In the genomic region with DNA sequence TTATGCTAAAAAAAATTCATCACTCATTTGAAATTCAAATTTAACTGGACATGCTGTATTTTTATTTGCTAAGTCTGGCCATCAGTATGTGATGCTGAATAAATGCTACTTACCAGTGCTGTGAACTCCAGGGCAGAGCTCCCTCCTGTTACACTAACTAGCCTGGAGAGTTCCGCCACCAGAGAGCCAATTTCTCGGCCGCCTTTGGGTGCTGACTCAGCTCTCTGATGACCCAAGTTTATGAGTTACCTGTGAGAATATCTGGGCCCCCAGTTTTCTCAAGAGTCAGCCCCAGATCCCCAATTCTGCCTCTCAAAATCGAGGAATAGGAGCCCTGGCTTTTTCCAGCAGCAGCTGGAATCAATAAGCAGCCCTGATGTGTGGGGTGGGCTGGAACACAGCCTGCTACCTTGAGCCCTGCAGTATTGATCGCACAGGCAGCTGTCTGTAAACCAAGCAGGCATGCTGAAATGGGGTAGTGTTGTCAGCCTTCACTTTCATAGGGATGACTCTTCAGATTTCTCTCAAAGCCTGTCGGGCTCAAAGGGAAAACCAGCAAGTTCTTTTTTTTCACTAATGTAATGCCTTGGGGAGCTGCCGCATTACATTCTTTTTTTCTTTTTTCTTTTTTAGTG, we compare ENCODE assay signal across 1 cellular context.
TF ChIP-seq lines count a peak whose summit lies in the region.

No MANE protein-coding gene starts in this region.

TF ChIP-seq in SK-N-SH, 30 proteins besides CTCF, POLR2A, EP300 and RAD21:
- TF ChIP-seq, protein P1, sequence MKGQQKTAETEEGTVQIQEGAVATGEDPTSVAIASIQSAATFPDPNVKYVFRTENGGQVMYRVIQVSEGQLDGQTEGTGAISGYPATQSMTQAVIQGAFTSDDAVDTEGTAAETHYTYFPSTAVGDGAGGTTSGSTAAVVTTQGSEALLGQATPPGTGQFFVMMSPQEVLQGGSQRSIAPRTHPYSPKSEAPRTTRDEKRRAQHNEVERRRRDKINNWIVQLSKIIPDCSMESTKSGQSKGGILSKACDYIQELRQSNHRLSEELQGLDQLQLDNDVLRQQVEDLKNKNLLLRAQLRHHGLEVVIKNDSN (IDR thresholded peaks at IDR 0.05; ENCODE audit: borderline replicate concordance, low read depth) = no peak
- TF ChIP-seq, protein P2, sequence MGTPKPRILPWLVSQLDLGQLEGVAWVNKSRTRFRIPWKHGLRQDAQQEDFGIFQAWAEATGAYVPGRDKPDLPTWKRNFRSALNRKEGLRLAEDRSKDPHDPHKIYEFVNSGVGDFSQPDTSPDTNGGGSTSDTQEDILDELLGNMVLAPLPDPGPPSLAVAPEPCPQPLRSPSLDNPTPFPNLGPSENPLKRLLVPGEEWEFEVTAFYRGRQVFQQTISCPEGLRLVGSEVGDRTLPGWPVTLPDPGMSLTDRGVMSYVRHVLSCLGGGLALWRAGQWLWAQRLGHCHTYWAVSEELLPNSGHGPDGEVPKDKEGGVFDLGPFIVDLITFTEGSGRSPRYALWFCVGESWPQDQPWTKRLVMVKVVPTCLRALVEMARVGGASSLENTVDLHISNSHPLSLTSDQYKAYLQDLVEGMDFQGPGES (IDR thresholded peaks at IDR 0.05; ENCODE audit: low read depth, low read length) = no peak
- TF ChIP-seq MEF2A (IDR thresholded peaks at IDR 0.05; ENCODE audit: borderline replicate concordance, low read depth) (no peak), MXI1 (IDR thresholded peaks at IDR 0.05; ENCODE audit: low read depth, low read length) (no peak), GABPA (IDR thresholded peaks at IDR 0.05; ENCODE audit: low read depth) (no peak), FOSL2 (IDR thresholded peaks at IDR 0.05; ENCODE audit: borderline replicate concordance, low read depth) (no peak), CHD2 (IDR thresholded peaks at IDR 0.05; ENCODE audit: low read length, partially characterized antibody) (no peak), TAF1 (IDR thresholded peaks at IDR 0.05; ENCODE audit: borderline replicate concordance, low read depth, low read length) (no peak), NRF1 (IDR thresholded peaks at IDR 0.05; ENCODE audit: low read depth, low read length) (no peak), ELF1 (IDR thresholded peaks at IDR 0.05) (no peak)
- TF ChIP-seq, protein P3, sequence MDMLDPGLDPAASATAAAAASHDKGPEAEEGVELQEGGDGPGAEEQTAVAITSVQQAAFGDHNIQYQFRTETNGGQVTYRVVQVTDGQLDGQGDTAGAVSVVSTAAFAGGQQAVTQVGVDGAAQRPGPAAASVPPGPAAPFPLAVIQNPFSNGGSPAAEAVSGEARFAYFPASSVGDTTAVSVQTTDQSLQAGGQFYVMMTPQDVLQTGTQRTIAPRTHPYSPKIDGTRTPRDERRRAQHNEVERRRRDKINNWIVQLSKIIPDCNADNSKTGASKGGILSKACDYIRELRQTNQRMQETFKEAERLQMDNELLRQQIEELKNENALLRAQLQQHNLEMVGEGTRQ (IDR thresholded peaks at IDR 0.05; ENCODE audit: borderline replicate concordance, low read depth, low read length) = no peak
- TF ChIP-seq, protein P4, sequence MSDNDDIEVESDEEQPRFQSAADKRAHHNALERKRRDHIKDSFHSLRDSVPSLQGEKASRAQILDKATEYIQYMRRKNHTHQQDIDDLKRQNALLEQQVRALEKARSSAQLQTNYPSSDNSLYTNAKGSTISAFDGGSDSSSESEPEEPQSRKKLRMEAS (IDR thresholded peaks at IDR 0.05; ENCODE audit: low read depth) = no peak
